8 cellular contexts compared by ENCODE assay signal in genomic region chr19:33374406-33374703, GRCh38. TPM values are rescaled to one million over a fixed set of nuclear protein-coding genes. Genes with fewer than 3 reads are reported as not detected.
DNase-seq lines count a peak whose midpoint lies in the region; ATAC-seq and TF ChIP-seq lines count a peak whose summit lies in the region.

No MANE protein-coding gene starts in this region.

- 8% methylated on average over 12 of the region's 12 CpGs for WGBS in heart right ventricle, 2 donors

- peaks cover 0 to 5% of the 10 kb centered on the region in 2 donors for H3K36me3 Mint-ChIP-seq in naive B cell

- H3K27ac ChIP-seq in heart right ventricle, result peak overlapping the region; percentile 89 to 100 (median 98)
- peak overlapping the region; percentile 61 for H3K27ac ChIP-seq in effector memory CD4-positive, alpha-beta T cell (ENCODE audit: insufficient read depth, low read length, poor library complexity, severe bottlenecking)

- ATAC-seq in heart right ventricle, result no peak
- no peak for ATAC-seq in Right ventricle myocardium inferior
- no peak for ATAC-seq in naive B cell (ENCODE audit: low read depth in 2 of 2)
- no peak for ATAC-seq in HG03097 (IDR thresholded peaks at IDR 0.05; ENCODE audit: low FRiP score, unreplicated experiment)
- no peak for ATAC-seq in HG02884 (IDR thresholded peaks at IDR 0.05; ENCODE audit: unreplicated experiment)

- no peaks in the 10 kb centered on the region for H3K27me3 Mint-ChIP-seq in naive B cell

- intact Hi-C loops in heart right ventricle (cut with DNase I), result loop anchor here in 4 of 10 donors (2.0 to 10.0 kb wide), 4 partner anchors 16 to 197 kb away; partner anchors contain the start of gene CEBPA (in 2 of the 4)
- intact Hi-C loops in Right ventricle myocardium inferior (cut with DNase I), result loop anchor here (2.0 to 5.0 kb wide), 2 partner anchors 14 to 197 kb away; no protein-coding TSS in a partner anchor

- H3K27me3 ChIP-seq in heart right ventricle, result no peaks in the 10 kb centered on the region
- no peaks in the 10 kb centered on the region for H3K27me3 ChIP-seq in effector memory CD4-positive, alpha-beta T cell (replicated peaks; ENCODE audit: control insufficient read depth, insufficient read depth, low read length, poor library complexity, severe bottlenecking)

- H3K4me3 Mint-ChIP-seq in naive B cell, result peak overlapping the region; percentile 79 to 95 (median 86)

- H3K9me3 ChIP-seq in heart right ventricle, result no peaks in the 10 kb centered on the region
- no peaks in the 10 kb centered on the region for H3K9me3 ChIP-seq in effector memory CD4-positive, alpha-beta T cell (ENCODE audit: control insufficient read depth, low read length)

- TF ChIP-seq CTCF in heart right ventricle (IDR thresholded peaks at IDR 0.05), result no peak

- peak overlapping the region; percentile 61 to 94 (median 80) for H3K4me3 ChIP-seq in heart right ventricle
- peak overlapping the region; percentile 51 for H3K4me3 ChIP-seq in effector memory CD4-positive, alpha-beta T cell (ENCODE audit: insufficient read depth, low read depth, low read length, poor library complexity, severe bottlenecking)

- H3K9me3 Mint-ChIP-seq in naive B cell, result no peaks in the 10 kb centered on the region

- H3K4me1 ChIP-seq in heart right ventricle, result peaks cover 4 to 53% (median 45%) of the 10 kb centered on the region in 9 donors
- peaks cover 15% of the 10 kb centered on the region for H3K4me1 ChIP-seq in effector memory CD4-positive, alpha-beta T cell (ENCODE audit: control insufficient read depth, insufficient read depth, low read length, poor library complexity, severe bottlenecking)

- peak overlapping the region; percentile 72 to 94 (median 85) for H3K27ac Mint-ChIP-seq in naive B cell

- H3K4me1 Mint-ChIP-seq in naive B cell, result peaks cover 28 to 54% (median 47%) of the 10 kb centered on the region in 3 donors

- peaks cover 0 to 8% (median 0%) of the 10 kb centered on the region in 9 donors for H3K36me3 ChIP-seq in heart right ventricle
- peaks cover 5% of the 10 kb centered on the region for H3K36me3 ChIP-seq in effector memory CD4-positive, alpha-beta T cell (ENCODE audit: control insufficient read depth, insufficient read depth, low read length)

- no peak for DNase-seq in heart right ventricle
- no peak for DNase-seq in Right ventricle myocardium inferior (ENCODE audit: missing footprints)
- peak; percentile 14 to 36 for DNase-seq in SHP77 (lab: John Stamatoyannopoulos, UW)
- DNase-seq in effector memory CD4-positive, alpha-beta T cell, result no peak
- DNase-seq in naive B cell, result no peak
- no peak for DNase-seq in putamen (ENCODE audit: low spot score)

RNA-seq across cellular contexts. Expression of gene CEBPG, which starts 0.8 kb away (rescaled TPM):
- total RNA-seq in heart right ventricle (10 to 100 TPM; 10.4 to 19.4 (median 13.4) TPM), Right ventricle myocardium inferior (17.5 TPM)
- polyA plus RNA-seq in heart right ventricle (10 to 100 TPM; 15.0 to 22.2 TPM), naive B cell (ENCODE audit: low read depth in 6 of 6) (10 to 100 TPM in 3 of 6 donors, 1 to 10 TPM in 3; 7.1 to 12.0 (median 9.9) TPM)

Comparison
In these comparisons a context has a peak if more than half of its experiments do, and no peak if none do; other contexts are left out.
1. DNase-seq: peak in SHP77 (2 of 2); none in heart right ventricle (0 of 2), Right ventricle myocardium inferior (single experiment), effector memory CD4-positive, alpha-beta T cell (0 of 3), naive B cell (single experiment) and putamen (single experiment).